ENCODE assay signal across 21 cellular contexts in the genomic region with DNA sequence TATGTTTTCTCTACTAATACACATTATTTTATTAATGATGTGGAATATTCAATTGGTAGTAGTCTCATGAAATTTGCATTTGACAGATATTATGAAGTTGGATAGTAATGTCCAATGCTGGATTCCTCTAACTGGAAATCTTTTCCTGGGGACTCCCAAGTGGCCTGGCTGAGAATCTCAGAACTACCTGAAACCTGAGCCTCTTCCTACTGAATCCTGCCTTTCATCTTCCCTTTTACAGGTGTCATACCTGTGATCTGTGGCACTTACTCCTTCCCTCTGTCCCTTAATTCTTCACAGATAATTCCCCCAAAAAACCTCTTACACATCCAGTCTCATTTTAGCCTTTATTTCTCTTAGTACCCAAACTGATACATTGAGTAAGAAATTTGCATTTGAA.
"Had no signal": no experiment of that assay in that cellular context is flagged by ENCODE, and none has a peak within 500 bp of the region (broad histone marks: within the 10 kb centered on the region; RNA-seq: fewer than 3 reads in every experiment).

No MANE protein-coding gene starts in this region.

- ATAC-seq: gastrocnemius medialis; left ventricle myocardium superior; lower lobe of right lung; naive thymus-derived CD8-positive, alpha-beta T cell; pancreas; right lobe of liver had no signal

- H3K27me3 ChIP-seq: gastrocnemius medialis, pancreas, right lobe of liver, stomach, thyroid gland, vagina had no signal

- H3K4me3 ChIP-seq: gastrocnemius medialis, lower lobe of right lung, pancreas, right lobe of liver, stomach, thyroid gland, vagina had no signal

- H3K4me1 ChIP-seq: gastrocnemius medialis, lower lobe of right lung, pancreas, right lobe of liver, stomach, thyroid gland, vagina had no signal

- H3K9me3 ChIP-seq: gastrocnemius medialis, lower lobe of right lung, pancreas, right lobe of liver, stomach, thyroid gland, vagina had no signal

- H3K36me3 ChIP-seq: gastrocnemius medialis, lower lobe of right lung, pancreas, right lobe of liver, stomach, thyroid gland, vagina had no signal

- H3K27ac ChIP-seq: gastrocnemius medialis, lower lobe of right lung, pancreas, right lobe of liver, stomach, thyroid gland, vagina had no signal

- DNase-seq: cortex of kidney; effector CD4-positive, alpha-beta T cell; foreskin fibroblast; gastrocnemius medialis; left ventricle myocardium superior; lower lobe of right lung; naive thymus-derived CD8-positive, alpha-beta T cell; nephron progenitor cell; occipital lobe; pancreas; right lobe of liver; small intestine; stimulated activated CD4-positive, alpha-beta T cell treated with anti-CD3 and anti-CD28 coated beads, Interleukin-12 subunit alpha, Interleukin-12 subunit beta, amount 100 ng/mL, for 4 hours; stimulated activated CD4-positive, alpha-beta T cell treated with anti-CD3 and anti-CD28 coated beads, Interleukin-1b, Interleukin-23, amount 100 ng/mL, for 48 hours; stimulated activated CD4-positive, alpha-beta T cell treated with anti-CD3 and anti-CD28 coated beads, Interleukin-4, amount 100 ng/mL, for 1 hour; stimulated activated CD8-positive, alpha-beta memory T cell treated with anti-CD3 and anti-CD28 coated beads, Interleukin-4, amount 100 ng/mL, for 48 hours; stimulated activated naive CD4-positive, alpha-beta T cell treated with Interleukin-2 at 50 U/mL for 16 hours; stomach; thyroid gland; trophoblast cell had no signal
